14 cellular contexts compared by ENCODE assay signal in the genomic region with DNA sequence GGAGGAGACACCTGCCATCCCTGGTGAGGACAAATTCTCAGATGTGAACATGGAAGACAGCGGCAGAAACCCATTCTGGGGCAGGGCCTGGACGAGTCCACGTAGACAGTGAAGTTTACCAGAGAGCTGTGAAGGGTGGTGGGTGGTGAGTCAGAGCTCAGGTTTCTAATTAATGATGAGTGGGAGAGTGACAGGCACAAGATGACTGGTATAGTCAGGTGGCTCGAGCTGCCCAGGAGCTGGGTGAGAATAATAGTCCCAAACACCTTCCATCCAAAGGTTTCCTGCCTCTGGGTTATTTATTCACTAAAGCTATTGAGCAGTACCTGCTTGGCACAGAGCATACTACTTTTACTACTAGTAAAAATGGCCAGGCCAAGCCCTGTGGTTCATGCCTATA. TPM values are rescaled to one million over a fixed set of nuclear protein-coding genes. Genes with fewer than 3 reads are reported as not detected.
DNase-seq lines count a peak whose midpoint lies in the region; ATAC-seq lines count a peak whose summit lies in the region.
"Had no signal": no experiment of that assay in that cellular context is flagged by ENCODE, and none has a peak within 500 bp of the region (broad histone marks: within the 10 kb centered on the region; RNA-seq: fewer than 3 reads in every experiment).

No MANE protein-coding gene starts in this region.

- DNase-seq in activated CD4-positive, alpha-beta T cell treated with anti-CD3 and anti-CD28 coated beads for 48 hours, result peak; percentile 41
- no peak for DNase-seq in activated CD4-positive, alpha-beta T cell treated with anti-CD3 and anti-CD28 coated beads for 1 hour
- DNase-seq in activated T-cell treated with anti-CD3 and anti-CD28 coated beads, Interleukin-2, amount 50 U/mL, for 72 hours, result no peak
- peak; percentile 41 for DNase-seq in myocyte (ENCODE audit: low read depth)
- DNase-seq in HUDEP-2 (lab: John Stamatoyannopoulos, UW; ENCODE audit: unreplicated experiment in 76 of 76), result no peak
- DNase-seq in H7, result no peak
- DNase-seq: activated CD4-positive, CD25-positive, alpha-beta regulatory T cell treated with anti-CD3 and anti-CD28 coated beads, Interleukin-2, amount 50 U/mL, for 72 hours; endodermal cell; HCEC 1CT; NCI-H1694 had no signal

- H3K27me3 Mint-ChIP-seq in activated T-cell treated with anti-CD3 and anti-CD28 coated beads, Interleukin-2, amount 50 U/mL, for 72 hours (ENCODE audit: low read depth), result no peaks in the 10 kb centered on the region

- H3K27ac Mint-ChIP-seq in activated T-cell treated with anti-CD3 and anti-CD28 coated beads, Interleukin-2, amount 50 U/mL, for 72 hours, result no peak overlapping the region
- H3K27ac Mint-ChIP-seq: endodermal cell had no signal

- H3K27me3 ChIP-seq in H7 (ENCODE audit: control insufficient read depth, insufficient read depth, low read length), result no peaks in the 10 kb centered on the region

- H3K4me1 Mint-ChIP-seq in activated T-cell treated with anti-CD3 and anti-CD28 coated beads, Interleukin-2, amount 50 U/mL, for 72 hours (ENCODE audit: low read depth), result peaks cover 19% of the 10 kb centered on the region

- H3K4me3 Mint-ChIP-seq in activated T-cell treated with anti-CD3 and anti-CD28 coated beads, Interleukin-2, amount 50 U/mL, for 72 hours, result no peak overlapping the region
- H3K4me3 Mint-ChIP-seq: endodermal cell, neural crest cell had no signal

- no peaks in the 10 kb centered on the region for H3K36me3 Mint-ChIP-seq in activated T-cell treated with anti-CD3 and anti-CD28 coated beads, Interleukin-2, amount 50 U/mL, for 72 hours (ENCODE audit: insufficient read depth in 2 of 2)

- no peaks in the 10 kb centered on the region for H3K9me3 Mint-ChIP-seq in activated T-cell treated with anti-CD3 and anti-CD28 coated beads, Interleukin-2, amount 50 U/mL, for 72 hours
- H3K9me3 Mint-ChIP-seq: endodermal cell, neural crest cell had no signal

- no peaks in the 10 kb centered on the region for H3K36me3 ChIP-seq in H7 (replicated peaks; ENCODE audit: control insufficient read depth, insufficient read depth, low read length)

- ATAC-seq in HG03342 (IDR thresholded peaks at IDR 0.05; ENCODE audit: unreplicated experiment) (peak; percentile 57), HG02798 (IDR thresholded peaks at IDR 0.05; ENCODE audit: poor library complexity, unreplicated experiment) (no peak)
- peak; percentile 79 to 92 for ATAC-seq in activated T-cell treated with anti-CD3 and anti-CD28 coated beads, Interleukin-2, amount 50 U/mL, for 72 hours (replicated peaks in 1 of 2)

- no peak overlapping the region for H3K4me3 ChIP-seq in H7 (ENCODE audit: insufficient read depth, low read depth, low read length)

RNA-seq across cellular contexts. Expression of a gene that starts 6.0 kb away (rescaled TPM):
- not detected for total RNA-seq in activated T-cell treated with anti-CD3 and anti-CD28 coated beads, Interleukin-2, amount 50 U/mL, for 72 hours
- total RNA-seq in myocyte, result not detected in 2 replicates
- 0.18 TPM for polyA plus RNA-seq in myocyte (2012)
- 0.31 and 0.44 TPM in 2 replicates for total RNA-seq in H7 (2014; rRNA removed; shearing (Covaris generic))
- total RNA-seq: neural crest cell, RPMI7951 had no signal

Comparison
In these comparisons a context has a peak if more than half of its experiments do, and no peak if none do; other contexts are left out.
1. DNase-seq: peak in activated CD4-positive, alpha-beta T cell treated with anti-CD3 and anti-CD28 coated beads for 48 hours (single experiment) and myocyte (single experiment); none in activated CD4-positive, alpha-beta T cell treated with anti-CD3 and anti-CD28 coated beads for 1 hour (single experiment), activated T-cell treated with anti-CD3 and anti-CD28 coated beads, Interleukin-2, amount 50 U/mL, for 72 hours (0 of 2), HUDEP-2 (0 of 76) and H7 (single experiment).